In genomic region chr21:25464275-25464674, GRCh38 we compare ENCODE assay signal across 10 cellular contexts.
DNase-seq lines count a peak whose midpoint lies in the region; ATAC-seq and TF ChIP-seq lines count a peak whose summit lies in the region.
"Had no signal": no experiment of that assay in that cellular context is flagged by ENCODE, and none has a peak within 500 bp of the region (broad histone marks: within the 10 kb centered on the region; RNA-seq: fewer than 3 reads in every experiment).

No MANE protein-coding gene starts in this region.

- intact Hi-C loops in activated naive CD4-positive, alpha-beta T cell treated with anti-CD3 and anti-CD28 coated beads for 36 hours (cut with micrococcal nuclease) = loop anchor here (1.0 to 2.0 kb wide), 6 partner anchors 8 to 109 kb away; no protein-coding TSS in a partner anchor
- intact Hi-C loops in vagina (cut with DNase I) = no loop called here

- peaks cover 11% of the 10 kb centered on the region for H3K36me3 Mint-ChIP-seq in activated naive CD4-positive, alpha-beta T cell treated with anti-CD3 and anti-CD28 coated beads for 36 hours (ENCODE audit: low read depth)
- no peaks in the 10 kb centered on the region for H3K36me3 Mint-ChIP-seq in T-cell
- H3K36me3 Mint-ChIP-seq in stimulated activated memory B cell treated with anti-CD40 and anti-IgM and Interleukin-4, amounts not matched to agents 10 μg/mL and 1 μg/mL and 100 μg/mL, for 72 hours = peaks cover 19% of the 10 kb centered on the region

- ATAC-seq in HG02610 (IDR thresholded peaks at IDR 0.05; ENCODE audit: unreplicated experiment) = peak; percentile 78
- ATAC-seq in T-cell (replicated peaks in 1 of 4) = peak in 3 of 4 experiments; percentile 51 to 78 (median 60)
- peak; percentile 58 for ATAC-seq in stimulated activated memory B cell treated with anti-CD40 and anti-IgM and Interleukin-4, amounts not matched to agents 10 μg/mL and 1 μg/mL and 100 μg/mL, for 72 hours
- no peak for ATAC-seq in HG02840 (IDR thresholded peaks at IDR 0.05; ENCODE audit: low FRiP score, unreplicated experiment)

- no peaks in the 10 kb centered on the region for H3K4me1 ChIP-seq in vagina

- H3K4me3 Mint-ChIP-seq in activated naive CD4-positive, alpha-beta T cell treated with anti-CD3 and anti-CD28 coated beads for 36 hours = peak overlapping the region; percentile 11
- H3K4me3 Mint-ChIP-seq in T-cell = no peak overlapping the region
- no peak overlapping the region for H3K4me3 Mint-ChIP-seq in stimulated activated memory B cell treated with anti-CD40 and anti-IgM and Interleukin-4, amounts not matched to agents 10 μg/mL and 1 μg/mL and 100 μg/mL, for 72 hours

- H3K36me3 ChIP-seq in vagina = no peaks in the 10 kb centered on the region
- H3K36me3 ChIP-seq: neutrophil had no signal

- no peak overlapping the region for H3K4me3 ChIP-seq in vagina

- CTCF ChIA-PET in activated naive CD4-positive, alpha-beta T cell treated with anti-CD3 and anti-CD28 coated beads for 36 hours (lab: Charles Lee) = interaction anchor here (1.2 to 1.4 kb wide), 3 partner anchors 24 to 43 kb away, joined by 3 to 4 read pairs (median 4); no protein-coding TSS in a partner anchor
- CTCF ChIA-PET in T-cell (lab: Charles Lee) = no interaction called here

- no peak overlapping the region for H3K27ac ChIP-seq in vagina
- H3K27ac ChIP-seq: neutrophil had no signal

- no peaks in the 10 kb centered on the region for H3K27me3 ChIP-seq in vagina
- H3K27me3 ChIP-seq: neutrophil had no signal

- TF ChIP-seq POLR2A in vagina (IDR thresholded peaks at IDR 0.05) = no peak

- H3K4me1 Mint-ChIP-seq in activated naive CD4-positive, alpha-beta T cell treated with anti-CD3 and anti-CD28 coated beads for 36 hours (ENCODE audit: low read depth) = peaks cover 69% of the 10 kb centered on the region
- H3K4me1 Mint-ChIP-seq in T-cell = peaks cover 0 to 33% (median 28%) of the 10 kb centered on the region in 3 donors
- peaks cover 33% of the 10 kb centered on the region for H3K4me1 Mint-ChIP-seq in stimulated activated memory B cell treated with anti-CD40 and anti-IgM and Interleukin-4, amounts not matched to agents 10 μg/mL and 1 μg/mL and 100 μg/mL, for 72 hours

- H3K27ac Mint-ChIP-seq in activated naive CD4-positive, alpha-beta T cell treated with anti-CD3 and anti-CD28 coated beads for 36 hours = peak overlapping the region; percentile 90
- peak overlapping the region in 1 of 2 donors; percentile 28 for H3K27ac Mint-ChIP-seq in T-cell
- peak overlapping the region; percentile 90 for H3K27ac Mint-ChIP-seq in stimulated activated memory B cell treated with anti-CD40 and anti-IgM and Interleukin-4, amounts not matched to agents 10 μg/mL and 1 μg/mL and 100 μg/mL, for 72 hours

- H3K27me3 Mint-ChIP-seq in activated naive CD4-positive, alpha-beta T cell treated with anti-CD3 and anti-CD28 coated beads for 36 hours (ENCODE audit: low read depth) = no peaks in the 10 kb centered on the region
- no peaks in the 10 kb centered on the region for H3K27me3 Mint-ChIP-seq in T-cell
- H3K27me3 Mint-ChIP-seq in stimulated activated memory B cell treated with anti-CD40 and anti-IgM and Interleukin-4, amounts not matched to agents 10 μg/mL and 1 μg/mL and 100 μg/mL, for 72 hours = no peaks in the 10 kb centered on the region

- peak; percentile 51 for DNase-seq in activated naive CD4-positive, alpha-beta T cell treated with anti-CD3 and anti-CD28 coated beads for 36 hours
- no peak for DNase-seq in activated naive CD4-positive, alpha-beta T cell (lab: John Stamatoyannopoulos, UW)
- DNase-seq in T-cell (no peak), NCI-H748 (lab: John Stamatoyannopoulos, UW; ENCODE audit: unreplicated experiment) (no peak), vagina (ENCODE audit: extremely low spot score in 2 of 2) (no peak)
- DNase-seq: Karpas-422 had no signal

- peaks cover 4% of the 10 kb centered on the region for H3K9me3 Mint-ChIP-seq in activated naive CD4-positive, alpha-beta T cell treated with anti-CD3 and anti-CD28 coated beads for 36 hours
- H3K9me3 Mint-ChIP-seq in T-cell = peaks cover 0 to 3% (median 0%) of the 10 kb centered on the region in 3 donors
- peaks cover 6% of the 10 kb centered on the region for H3K9me3 Mint-ChIP-seq in stimulated activated memory B cell treated with anti-CD40 and anti-IgM and Interleukin-4, amounts not matched to agents 10 μg/mL and 1 μg/mL and 100 μg/mL, for 72 hours

- no peak for TF ChIP-seq CTCF in vagina (IDR thresholded peaks at IDR 0.05)

- POLR2A ChIA-PET in T-cell (lab: Charles Lee) = interaction anchor here in 1 of 2 donors (0.6 kb wide), 1 partner anchor 9 kb away, joined by 12 read pairs; no protein-coding TSS in a partner anchor

- no peaks in the 10 kb centered on the region for H3K9me3 ChIP-seq in vagina
- H3K9me3 ChIP-seq: neutrophil had no signal
